Comparison of ENCODE assay signal across 18 cellular contexts in genomic region chr2:67560818-67561221, GRCh38.
DNase-seq lines count a peak whose midpoint lies in the region; TF ChIP-seq lines count a peak whose summit lies in the region.
"Had no signal": no experiment of that assay in that cellular context is flagged by ENCODE, and none has a peak within 500 bp of the region (broad histone marks: within the 10 kb centered on the region; RNA-seq: fewer than 3 reads in every experiment).

No MANE protein-coding gene starts in this region.

- H3K4me3 ChIP-seq in HEK293 (ENCODE audit: low read depth, low read length) (no peak overlapping the region), right atrium auricular region (no peak overlapping the region), skeletal muscle satellite cell (ENCODE audit: low read length) (no peak overlapping the region)
- H3K4me3 ChIP-seq: gastrocnemius medialis, mucosa of descending colon, thyroid gland had no signal

- H3K9me3 ChIP-seq in HEK293 (ENCODE audit: control insufficient read depth, insufficient read depth, low read depth, low read length) (no peaks in the 10 kb centered on the region), right atrium auricular region (no peaks in the 10 kb centered on the region), skeletal muscle satellite cell (replicated peaks; ENCODE audit: low read length) (no peaks in the 10 kb centered on the region)
- H3K9me3 ChIP-seq: gastrocnemius medialis, mucosa of descending colon, neutrophil, thyroid gland had no signal

- no peak overlapping the region for H3K27ac Mint-ChIP-seq in activated naive CD4-positive, alpha-beta T cell treated with anti-CD3 and anti-CD28 coated beads, Interleukin-2, amount 10 ng/mL, durations not matched to agents 7 days and 5 days
- no peak overlapping the region for H3K27ac Mint-ChIP-seq in endothelial cell (ENCODE audit: unreplicated experiment)
- H3K27ac Mint-ChIP-seq: stimulated activated effector memory CD8-positive, alpha-beta T cell treated with anti-CD3 and anti-CD28 coated beads, Interleukin-12 subunit alpha, Interleukin-12 subunit beta, amount 100 ng/mL, for 72 hours; T-cell had no signal

- H3K27me3 ChIP-seq in right atrium auricular region (no peaks in the 10 kb centered on the region), skeletal muscle satellite cell (ENCODE audit: control insufficient read depth, insufficient read depth, low read length) (no peaks in the 10 kb centered on the region)
- H3K27me3 ChIP-seq: gastrocnemius medialis, neutrophil, thyroid gland had no signal

- peak overlapping the region; percentile 4; the same call in 1 of the 2 replicates for H3K27ac ChIP-seq in HEK293 (ENCODE audit: extremely low read depth, low read depth, low read length)
- peak overlapping the region; percentile 46 to 81 for H3K27ac ChIP-seq in right atrium auricular region
- H3K27ac ChIP-seq: gastrocnemius medialis, neutrophil, thyroid gland had no signal

- POLR2A ChIA-PET in HEK293 (lab: Yijun Ruan, JAX), result no interaction called here

- no peaks in the 10 kb centered on the region for H3K9me3 Mint-ChIP-seq in activated naive CD4-positive, alpha-beta T cell treated with anti-CD3 and anti-CD28 coated beads, Interleukin-2, amount 10 ng/mL, durations not matched to agents 7 days and 5 days
- no peaks in the 10 kb centered on the region for H3K9me3 Mint-ChIP-seq in endothelial cell (ENCODE audit: unreplicated experiment)
- H3K9me3 Mint-ChIP-seq: stimulated activated effector memory CD8-positive, alpha-beta T cell treated with anti-CD3 and anti-CD28 coated beads, Interleukin-12 subunit alpha, Interleukin-12 subunit beta, amount 100 ng/mL, for 72 hours had no signal

- H3K36me3 ChIP-seq in HEK293 (ENCODE audit: control insufficient read depth in 2 of 2, insufficient read depth in 1 of 2, low read length in 2 of 2) (no peaks in the 10 kb centered on the region), right atrium auricular region (no peaks in the 10 kb centered on the region), skeletal muscle satellite cell (ENCODE audit: insufficient read depth, low read length) (no peaks in the 10 kb centered on the region)
- H3K36me3 ChIP-seq: gastrocnemius medialis, neutrophil, thyroid gland had no signal

- no peaks in the 10 kb centered on the region for H3K36me3 Mint-ChIP-seq in activated naive CD4-positive, alpha-beta T cell treated with anti-CD3 and anti-CD28 coated beads, Interleukin-2, amount 10 ng/mL, durations not matched to agents 7 days and 5 days
- H3K36me3 Mint-ChIP-seq in endothelial cell (ENCODE audit: low read depth, unreplicated experiment), result peaks cover 8% of the 10 kb centered on the region
- H3K36me3 Mint-ChIP-seq: stimulated activated effector memory CD8-positive, alpha-beta T cell treated with anti-CD3 and anti-CD28 coated beads, Interleukin-12 subunit alpha, Interleukin-12 subunit beta, amount 100 ng/mL, for 72 hours; T-cell had no signal

- CTCF ChIA-PET in HEK293 (lab: Yijun Ruan, JAX), result interaction anchor here (0.6 to 1.2 kb wide), 2 partner anchors 21 to 439 kb away, joined by 3 read pairs; no protein-coding TSS in a partner anchor
- CTCF ChIA-PET in activated naive CD4-positive, alpha-beta T cell treated with anti-CD3 and anti-CD28 coated beads, Interleukin-2, amount 10 ng/mL, durations not matched to agents 7 days and 5 days (lab: Charles Lee), result no interaction called here

- peaks cover 9% of the 10 kb centered on the region for H3K4me1 ChIP-seq in HEK293 (ENCODE audit: control insufficient read depth, insufficient read depth, low read length)
- H3K4me1 ChIP-seq in right atrium auricular region, result peaks cover 0 to 17% of the 10 kb centered on the region in 2 donors
- peaks cover 47% of the 10 kb centered on the region for H3K4me1 ChIP-seq in skeletal muscle satellite cell (ENCODE audit: control insufficient read depth, insufficient read depth, low read length)
- H3K4me1 ChIP-seq: gastrocnemius medialis, thyroid gland had no signal

- H3K27me3 Mint-ChIP-seq in activated naive CD4-positive, alpha-beta T cell treated with anti-CD3 and anti-CD28 coated beads, Interleukin-2, amount 10 ng/mL, durations not matched to agents 7 days and 5 days, result no peaks in the 10 kb centered on the region
- H3K27me3 Mint-ChIP-seq in endothelial cell (ENCODE audit: unreplicated experiment), result no peaks in the 10 kb centered on the region

- peak; percentile 98 for DNase-seq in amniotic epithelial cell (ENCODE audit: low read depth)
- DNase-seq in right atrium auricular region (ENCODE audit: low spot score), result no peak
- no peak for DNase-seq in foreskin melanocyte
- no peak for DNase-seq in activated naive CD4-positive, alpha-beta T cell treated with anti-CD3 and anti-CD28 coated beads, Interleukin-2, amount 10 ng/mL, durations not matched to agents 7 days and 5 days
- DNase-seq in NCI-H82 treated with DMSO at 0.1 percent for 48 hours (lab: John Stamatoyannopoulos, UW; ENCODE audit: unreplicated experiment), result no peak
- no peak for DNase-seq in endothelial cell (ENCODE audit: low spot score)
- DNase-seq: activated CD4-positive, alpha-beta T cell treated with anti-CD3 and anti-CD28 coated beads, Interleukin-2, amount 50 U/mL, for 4 hours; activated naive CD4-positive, alpha-beta T cell; COR-L47; gastrocnemius medialis; NCI-H1105; T-cell; thyroid gland had no signal

- no peak overlapping the region for H3K4me3 Mint-ChIP-seq in activated naive CD4-positive, alpha-beta T cell treated with anti-CD3 and anti-CD28 coated beads, Interleukin-2, amount 10 ng/mL, durations not matched to agents 7 days and 5 days
- no peak overlapping the region for H3K4me3 Mint-ChIP-seq in endothelial cell (ENCODE audit: unreplicated experiment)
- H3K4me3 Mint-ChIP-seq: stimulated activated effector memory CD8-positive, alpha-beta T cell treated with anti-CD3 and anti-CD28 coated beads, Interleukin-12 subunit alpha, Interleukin-12 subunit beta, amount 100 ng/mL, for 72 hours; T-cell had no signal

- H3K4me1 Mint-ChIP-seq in activated naive CD4-positive, alpha-beta T cell treated with anti-CD3 and anti-CD28 coated beads, Interleukin-2, amount 10 ng/mL, durations not matched to agents 7 days and 5 days, result no peaks in the 10 kb centered on the region
- H3K4me1 Mint-ChIP-seq in endothelial cell (ENCODE audit: unreplicated experiment), result no peaks in the 10 kb centered on the region
- H3K4me1 Mint-ChIP-seq: stimulated activated effector memory CD8-positive, alpha-beta T cell treated with anti-CD3 and anti-CD28 coated beads, Interleukin-12 subunit alpha, Interleukin-12 subunit beta, amount 100 ng/mL, for 72 hours; T-cell had no signal

- TF ChIP-seq CTCF in HEK293 (tag by site-specific recombination; IDR thresholded peaks at IDR 0.05) (no peak), right atrium auricular region (IDR thresholded peaks at IDR 0.05) (no peak), endothelial cell (IDR thresholded peaks at IDR 0.05; ENCODE audit: unreplicated experiment) (no peak)

- H3K4me2 ChIP-seq in skeletal muscle satellite cell (ENCODE audit: low read length), result peak overlapping the region; percentile 59

- H3K9ac ChIP-seq in skeletal muscle satellite cell (ENCODE audit: low read depth, low read length), result peak overlapping the region; percentile 48

TF ChIP-seq in HEK293, 187 proteins besides CTCF, POLR2A, EP300 and RAD21:
- TF ChIP-seq ZNF324 (tag by site-specific recombination; IDR thresholded peaks at IDR 0.05) (no peak), ZNF571 (tag by site-specific recombination; IDR thresholded peaks at IDR 0.05) (no peak)
